ENCODE assay signal across 24 cellular contexts in the genomic region with DNA sequence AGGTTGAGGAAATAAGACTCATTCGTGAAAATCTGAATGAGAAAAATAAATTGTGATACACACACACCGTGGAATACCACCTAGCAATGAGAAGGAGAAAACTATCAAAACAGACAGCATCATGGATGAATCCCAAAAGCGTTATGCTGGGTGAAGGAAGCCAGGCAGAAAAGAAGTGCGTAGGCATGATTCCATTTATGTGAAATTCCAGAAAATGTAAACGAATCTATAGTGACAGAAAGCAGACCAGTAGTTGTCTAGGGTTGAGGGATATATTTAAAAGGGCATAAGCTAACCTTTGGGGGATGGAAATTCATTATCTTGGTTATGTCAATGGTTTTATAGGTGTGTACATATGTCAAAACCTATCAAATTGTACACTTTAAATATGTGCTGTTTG. TPM values are rescaled to one million over a fixed set of nuclear protein-coding genes. Genes with fewer than 3 reads are reported as not detected.
"Had no signal": no experiment of that assay in that cellular context is flagged by ENCODE, and none has a peak within 500 bp of the region (broad histone marks: within the 10 kb centered on the region; RNA-seq: fewer than 3 reads in every experiment).

No MANE protein-coding gene starts in this region.

- H3K4me1 ChIP-seq: pancreas, thyroid gland, vagina had no signal

- H3K9me3 ChIP-seq: pancreas, prostate gland, right lobe of liver, sigmoid colon, thoracic aorta, thyroid gland, tibial nerve, upper lobe of left lung, vagina had no signal

- H3K27ac ChIP-seq: neural progenitor cell, pancreas, prostate gland, right lobe of liver, thoracic aorta, thyroid gland, tibial nerve, upper lobe of left lung, vagina had no signal

- H3K36me3 ChIP-seq: neural progenitor cell, pancreas, prostate gland, right lobe of liver, sigmoid colon, thoracic aorta, thyroid gland, tibial nerve had no signal

- H3K4me1 Mint-ChIP-seq: natural killer cell, nephron had no signal

- H3K9me3 Mint-ChIP-seq: naive thymus-derived CD4-positive, alpha-beta T cell; natural killer cell; nephron; neural progenitor cell; stimulated activated memory B cell treated with anti-CD40 and anti-IgM and Interleukin-4, amounts not matched to agents 10 μg/mL and 1 μg/mL and 100 μg/mL, for 72 hours; stimulated activated naive CD8-positive, alpha-beta T cell treated with anti-CD3 and anti-CD28 coated beads, Interleukin-15, amount 100 ng/mL, for 72 hours had no signal

- H3K9ac ChIP-seq: neural progenitor cell had no signal

- ATAC-seq: naive thymus-derived CD4-positive, alpha-beta T cell; natural killer cell; pancreas; right cardiac atrium; right lobe of liver; stimulated activated memory B cell treated with anti-CD40 and anti-IgM and Interleukin-4, amounts not matched to agents 10 μg/mL and 1 μg/mL and 100 μg/mL, for 72 hours; stimulated activated naive CD8-positive, alpha-beta T cell treated with anti-CD3 and anti-CD28 coated beads, Interleukin-15, amount 100 ng/mL, for 72 hours; stimulated activated naive CD8-positive, alpha-beta T cell treated with anti-CD3 and anti-CD28 coated beads, Interleukin-15, Interleukin-2, amounts not matched to agents 100 U/mL and 50 U/mL, for 24 hours had no signal

- H3K27me3 ChIP-seq: neural progenitor cell, pancreas, right lobe of liver, sigmoid colon, thyroid gland, tibial nerve, upper lobe of left lung, vagina had no signal

- H3K4me3 Mint-ChIP-seq: naive thymus-derived CD4-positive, alpha-beta T cell; natural killer cell; nephron; neural progenitor cell; stimulated activated memory B cell treated with anti-CD40 and anti-IgM and Interleukin-4, amounts not matched to agents 10 μg/mL and 1 μg/mL and 100 μg/mL, for 72 hours; stimulated activated naive CD8-positive, alpha-beta T cell treated with anti-CD3 and anti-CD28 coated beads, Interleukin-15, amount 100 ng/mL, for 72 hours had no signal

- H3K27ac Mint-ChIP-seq: naive thymus-derived CD4-positive, alpha-beta T cell; natural killer cell; nephron; stimulated activated memory B cell treated with anti-CD40 and anti-IgM and Interleukin-4, amounts not matched to agents 10 μg/mL and 1 μg/mL and 100 μg/mL, for 72 hours; stimulated activated naive CD8-positive, alpha-beta T cell treated with anti-CD3 and anti-CD28 coated beads, Interleukin-15, amount 100 ng/mL, for 72 hours had no signal

- H3K36me3 Mint-ChIP-seq: naive thymus-derived CD4-positive, alpha-beta T cell; natural killer cell; neural progenitor cell; stimulated activated memory B cell treated with anti-CD40 and anti-IgM and Interleukin-4, amounts not matched to agents 10 μg/mL and 1 μg/mL and 100 μg/mL, for 72 hours had no signal

- DNase-seq: naive thymus-derived CD4-positive, alpha-beta T cell; natural killer cell; pancreas; right cardiac atrium; right lobe of liver; sigmoid colon; small intestine; stimulated activated CD4-positive, alpha-beta T cell treated with anti-CD3 and anti-CD28 coated beads, Interleukin-15, amount 100 ng/mL, for 24 hours; stimulated activated CD4-positive, alpha-beta T cell treated with anti-CD3 and anti-CD28 coated beads, Interleukin-2, amount 100 ng/mL, for 24 hours; stimulated activated CD4-positive, alpha-beta T cell treated with anti-CD3 and anti-CD28 coated beads, Interleukin-2, amount 100 ng/mL, for 48 hours; stimulated activated CD4-positive, alpha-beta T cell treated with anti-CD3 and anti-CD28 coated beads, Interleukin-4, amount 100 ng/mL, for 24 hours; stimulated activated naive CD4-positive, alpha-beta T cell; stimulated activated naive CD8-positive, alpha-beta T cell treated with anti-CD3 and anti-CD28 coated beads, Interleukin-15, amount 100 ng/mL, for 72 hours; stimulated activated naive CD8-positive, alpha-beta T cell treated with anti-CD3 and anti-CD28 coated beads, Interleukin-15, Interleukin-2, amounts not matched to agents 100 U/mL and 50 U/mL, for 24 hours; thyroid gland; trophoblast cell had no signal

- H3K4me3 ChIP-seq: neural progenitor cell, pancreas, prostate gland, right lobe of liver, sigmoid colon, thoracic aorta, thyroid gland, tibial nerve, upper lobe of left lung, vagina had no signal

RNA-seq across cellular contexts. Expression of gene ANO2, which starts 42.5 kb away (rescaled TPM):
- total RNA-seq: naive thymus-derived CD4-positive, alpha-beta T cell; natural killer cell had no signal
